ENCODE assay signal across 10 cellular contexts in the genomic region with DNA sequence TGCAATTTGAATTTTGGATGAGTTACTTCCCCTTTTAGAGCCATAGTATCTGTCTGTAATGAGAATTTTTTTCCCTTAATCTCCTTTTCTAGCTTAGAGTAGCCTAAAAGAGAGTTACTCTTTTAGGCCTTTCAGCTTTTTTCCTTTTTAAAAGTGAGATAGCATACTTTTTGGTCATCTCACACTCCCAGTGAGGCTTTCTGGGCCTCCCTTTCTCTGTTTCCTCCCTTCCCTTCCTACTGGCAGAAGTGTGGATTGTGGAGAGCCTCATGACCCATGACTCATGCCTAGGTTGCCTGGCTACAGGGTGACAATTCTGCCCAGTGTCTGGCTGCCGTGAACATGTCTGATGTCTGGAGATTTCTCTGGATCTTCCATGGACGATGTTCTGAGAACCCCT. TPM values are rescaled to one million over a fixed set of nuclear protein-coding genes. Genes with fewer than 3 reads are reported as not detected.
DNase-seq lines count a peak whose midpoint lies in the region; ATAC-seq and TF ChIP-seq lines count a peak whose summit lies in the region.
"Had no signal": no experiment of that assay in that cellular context is flagged by ENCODE, and none has a peak within 500 bp of the region (broad histone marks: within the 10 kb centered on the region; RNA-seq: fewer than 3 reads in every experiment).

No MANE protein-coding gene starts in this region.

- H3K27ac ChIP-seq in ACC112 (ENCODE audit: low read depth, low read length) (peak overlapping the region; percentile 82), mesenchymal stem cell (ENCODE audit: low read length, poor library complexity, severe bottlenecking) (peak overlapping the region; percentile 0)

- H3K9me3 ChIP-seq in mesenchymal stem cell (ENCODE audit: control insufficient read depth, low read length), result no peaks in the 10 kb centered on the region

- H3K79me2 ChIP-seq in ACC112 (ENCODE audit: control insufficient read depth, insufficient read depth, low read length, unreplicated experiment), result no peaks in the 10 kb centered on the region

- H2BK12ac ChIP-seq in mesenchymal stem cell (ENCODE audit: low read length in 2 of 2), result no peak overlapping the region

- peak overlapping the region; percentile 86 for H3K9ac ChIP-seq in mesenchymal stem cell (ENCODE audit: low read length)

- H2AK5ac ChIP-seq in mesenchymal stem cell (ENCODE audit: low read length, severe bottlenecking), result no peak overlapping the region

- no peak overlapping the region for H2BK15ac ChIP-seq in mesenchymal stem cell (ENCODE audit: low read depth, poor library complexity, severe bottlenecking)

- no peaks in the 10 kb centered on the region for H3K79me1 ChIP-seq in mesenchymal stem cell (replicated peaks; ENCODE audit: low read length, poor library complexity, severe bottlenecking)

- H2BK5ac ChIP-seq in mesenchymal stem cell (ENCODE audit: low read depth, low read length, poor library complexity, severe bottlenecking), result no peak overlapping the region

- no peak overlapping the region for H4K8ac ChIP-seq in mesenchymal stem cell (ENCODE audit: low read length)

- TF ChIP-seq CTCF in choroid plexus epithelial cell (conservative IDR thresholded peaks at IDR 0.05; ENCODE audit: low read depth, low read length), result no peak

- H3K36me3 ChIP-seq in ACC112 (ENCODE audit: insufficient read depth, low read length), result no peaks in the 10 kb centered on the region
- H3K36me3 ChIP-seq in mesenchymal stem cell (ENCODE audit: control insufficient read depth in 1 of 2, insufficient read depth in 2 of 2, low read depth in 1 of 2, low read length in 2 of 2), result no peaks in the 10 kb centered on the region

- H3K4me3 ChIP-seq in ACC112 (ENCODE audit: low read depth, low read length), result no peak overlapping the region
- no peak overlapping the region for H3K4me3 ChIP-seq in choroid plexus epithelial cell (ENCODE audit: low read depth, low read length)
- no peak overlapping the region for H3K4me3 ChIP-seq in mesenchymal stem cell (ENCODE audit: insufficient read depth in 1 of 2, low read depth in 1 of 2, low read length in 2 of 2)

- peak overlapping the region; percentile 92 for H2AFZ ChIP-seq in ACC112 (ENCODE audit: low read length, unreplicated experiment)
- no peak overlapping the region for H2AFZ ChIP-seq in mesenchymal stem cell (ENCODE audit: low read depth, low read length)

- H3K23ac ChIP-seq in mesenchymal stem cell (ENCODE audit: low read length in 2 of 2), result no peak overlapping the region

- no peak overlapping the region for H4K91ac ChIP-seq in mesenchymal stem cell (ENCODE audit: low read length)

- no peak overlapping the region for H3K4me2 ChIP-seq in mesenchymal stem cell (ENCODE audit: low read length, poor library complexity, severe bottlenecking)

- 21% methylated on average over 2 of the region's 2 CpGs for WGBS in mesenchymal stem cell

- no peak overlapping the region for H2BK120ac ChIP-seq in mesenchymal stem cell (ENCODE audit: low read depth, low read length)

- H3K27me3 ChIP-seq in ACC112 (ENCODE audit: insufficient read depth, low read length), result no peaks in the 10 kb centered on the region
- no peaks in the 10 kb centered on the region for H3K27me3 ChIP-seq in mesenchymal stem cell (ENCODE audit: control insufficient read depth in 1 of 2, insufficient read depth in 1 of 2, low read length in 2 of 2)

- H3K18ac ChIP-seq in mesenchymal stem cell (ENCODE audit: low read depth in 1 of 2, low read length in 2 of 2), result no peak overlapping the region

- no peak overlapping the region for H3K14ac ChIP-seq in mesenchymal stem cell (ENCODE audit: low read length in 2 of 2)

- H3K4me1 ChIP-seq in ACC112 (ENCODE audit: control insufficient read depth, insufficient read depth, low read length, unreplicated experiment), result peaks cover 13% of the 10 kb centered on the region
- no peaks in the 10 kb centered on the region for H3K4me1 ChIP-seq in mesenchymal stem cell (ENCODE audit: control insufficient read depth, insufficient read depth, low read depth, low read length)

- DNase-seq in LHCN-M2 (ENCODE audit: low read depth) (peak; percentile 89), choroid plexus epithelial cell (ENCODE audit: low read depth) (peak; percentile 89), mesenchymal stem cell (peak; percentile 90), occipital lobe (lab: John Stamatoyannopoulos, UW) (no peak)
- DNase-seq in stimulated activated naive CD4-positive, alpha-beta T cell (lab: John Stamatoyannopoulos, UW), result no peak
- DNase-seq in activated T-cell treated with anti-CD3 and anti-CD28 coated beads, Interleukin-2, amount 50 U/mL, for 1 hour, result no peak
- DNase-seq: DND-41 had no signal

- no peak for ATAC-seq in GM19023 (IDR thresholded peaks at IDR 0.05; ENCODE audit: unreplicated experiment)

- no peak overlapping the region for H3K4ac ChIP-seq in mesenchymal stem cell (ENCODE audit: low read depth in 1 of 2, low read length in 2 of 2)

RNA-seq across cellular contexts. Expression of gene KRT23, which starts 15.2 kb away (rescaled TPM):
- total RNA-seq in LHCN-M2 (2014; rRNA removed) (not detected in 2 replicates), occipital lobe (0.16 TPM)
- not detected for polyA plus RNA-seq in LHCN-M2 (2012)
- not detected for polyA plus RNA-seq in mesenchymal stem cell (2013, experiment 1 of 2)
- not detected for polyA plus RNA-seq in mesenchymal stem cell (2013, experiment 2 of 2)
- total RNA-seq: activated CD8-positive, alpha-beta memory T cell treated with anti-CD3 and anti-CD28 coated beads for 36 hours had no signal

RNA-seq across cellular contexts. Expression of gene KRT20, which starts 37.2 kb away (rescaled TPM):
- total RNA-seq in LHCN-M2 (2014; rRNA removed), result not detected in 2 replicates
- not detected for polyA plus RNA-seq in LHCN-M2 (2012)
- polyA plus RNA-seq in mesenchymal stem cell (2013, experiment 1 of 2), result not detected
- not detected for polyA plus RNA-seq in mesenchymal stem cell (2013, experiment 2 of 2)
- total RNA-seq in occipital lobe, result not detected
- total RNA-seq: activated CD8-positive, alpha-beta memory T cell treated with anti-CD3 and anti-CD28 coated beads for 36 hours had no signal

RNA-seq across cellular contexts. Expression of gene KRT39, which starts 44.5 kb away (rescaled TPM):
- total RNA-seq in LHCN-M2 (2014; rRNA removed) (not detected in 2 replicates), occipital lobe (not detected)
- not detected for polyA plus RNA-seq in LHCN-M2 (2012)
- 0.06 TPM for polyA plus RNA-seq in mesenchymal stem cell (2013, experiment 1 of 2)
- not detected for polyA plus RNA-seq in mesenchymal stem cell (2013, experiment 2 of 2)
- total RNA-seq: activated CD8-positive, alpha-beta memory T cell treated with anti-CD3 and anti-CD28 coated beads for 36 hours had no signal

RNA-seq across cellular contexts. Expression of gene KRT12, which starts 55.2 kb away (rescaled TPM):
- total RNA-seq in LHCN-M2 (2014; rRNA removed) (not detected in 2 replicates), occipital lobe (not detected)
- not detected for polyA plus RNA-seq in LHCN-M2 (2012)
- not detected for polyA plus RNA-seq in mesenchymal stem cell (2013, experiment 1 of 2)
- polyA plus RNA-seq in mesenchymal stem cell (2013, experiment 2 of 2), result not detected
- total RNA-seq: activated CD8-positive, alpha-beta memory T cell treated with anti-CD3 and anti-CD28 coated beads for 36 hours had no signal

Comparison
In these comparisons a context has a peak if more than half of its experiments do, and no peak if none do; other contexts are left out.
1. DNase-seq: peak in LHCN-M2 (single experiment), choroid plexus epithelial cell (single experiment) and mesenchymal stem cell (single experiment); none in stimulated activated naive CD4-positive, alpha-beta T cell (0 of 6), occipital lobe (single experiment) and activated T-cell treated with anti-CD3 and anti-CD28 coated beads, Interleukin-2, amount 50 U/mL, for 1 hour (single experiment).